23 cellular contexts compared by ENCODE assay signal in the genomic region with DNA sequence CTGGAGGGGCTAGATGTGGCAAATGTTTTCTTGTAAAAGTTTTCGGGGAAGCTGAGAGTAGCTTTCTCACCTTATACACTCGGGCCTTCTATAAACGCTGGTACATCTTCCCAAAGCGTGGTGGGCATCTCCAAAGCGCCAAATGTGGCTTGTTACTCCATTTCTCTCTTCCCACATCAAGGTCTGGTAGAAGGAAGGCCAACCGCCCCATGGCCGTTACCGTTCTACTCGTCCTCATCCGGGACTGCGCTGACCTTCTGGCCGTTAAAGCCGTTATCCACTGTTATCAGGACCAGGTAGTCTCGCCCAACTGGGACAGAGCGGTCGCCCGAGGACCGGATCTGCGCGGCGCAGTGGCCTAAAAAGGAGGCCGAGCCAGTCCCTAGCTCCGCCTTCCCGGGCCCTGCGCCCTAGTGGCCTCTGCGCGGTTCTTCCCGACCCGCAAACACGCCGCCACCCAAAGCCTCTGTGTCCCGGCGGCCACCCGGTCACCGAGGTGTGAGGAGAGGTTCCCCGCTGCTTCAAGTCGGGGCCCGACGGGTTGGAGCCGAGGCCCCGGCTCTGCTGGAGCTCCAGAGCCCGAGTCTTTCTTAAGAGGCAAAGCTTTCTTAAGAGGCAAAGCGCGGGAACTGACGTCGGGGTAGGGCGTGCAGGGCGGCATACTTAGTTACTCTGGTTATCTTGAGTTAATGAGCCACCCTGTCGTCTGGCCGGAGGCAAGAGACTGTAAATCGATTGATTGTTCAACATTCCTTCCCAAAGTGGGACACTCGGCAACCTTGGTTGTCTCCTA.
A peak's percentile ranks its signal among the peaks of the same experiment; 100 is the strongest.
DNase-seq lines count a peak whose midpoint lies in the region; ATAC-seq and TF ChIP-seq lines count a peak whose summit lies in the region.
"Had no signal": no experiment of that assay in that cellular context is flagged by ENCODE, and none has a peak within 500 bp of the region (broad histone marks: within the 10 kb centered on the region; RNA-seq: fewer than 3 reads in every experiment).

No MANE protein-coding gene starts in this region.

- H2AK5ac ChIP-seq in neuronal stem cell (ENCODE audit: low read depth, low read length) = peak overlapping the region; percentile 99

- H3K27ac ChIP-seq in HUES6 (ENCODE audit: low read depth, low read length) = no peak overlapping the region
- H3K27ac ChIP-seq in neuronal stem cell (replicated peaks; ENCODE audit: low read length) = no peak overlapping the region
- H3K27ac ChIP-seq: body of pancreas, C4-2B, uterus had no signal

- H3K9me3 ChIP-seq in HUES6 (ENCODE audit: control insufficient read depth, insufficient read depth, low read depth, low read length) (no peaks in the 10 kb centered on the region), iPS-15b (ENCODE audit: control insufficient read depth, insufficient read depth, low read length) (no peaks in the 10 kb centered on the region), neuronal stem cell (replicated peaks in 1 of 2; ENCODE audit: control insufficient read depth in 2 of 2, insufficient read depth in 1 of 2, low read depth in 1 of 2, low read length in 2 of 2) (peaks cover 0 to 3% of the 10 kb centered on the region in 2 donors)
- H3K9me3 ChIP-seq: body of pancreas, uterus had no signal

- H3K4me1 ChIP-seq in HUES6 (ENCODE audit: control insufficient read depth, insufficient read depth, low read length) (no peaks in the 10 kb centered on the region), iPS-15b (ENCODE audit: control insufficient read depth, insufficient read depth, low read length) (peaks cover 2% of the 10 kb centered on the region), neuronal stem cell (ENCODE audit: control insufficient read depth in 2 of 2, insufficient read depth in 1 of 2, low read depth in 1 of 2, low read length in 2 of 2) (peaks cover 6 to 11% of the 10 kb centered on the region in 2 donors)
- H3K4me1 ChIP-seq: body of pancreas, uterus had no signal

- CTCF ChIA-PET in HEK293T (lab: Yijun Ruan, JAX) = no interaction called here

- H2BK15ac ChIP-seq in neuronal stem cell (ENCODE audit: low read length) = peak overlapping the region; percentile 99

- peak overlapping the region; percentile 76 for H3K4ac ChIP-seq in neuronal stem cell (ENCODE audit: low read length)

- no peak overlapping the region for H4K8ac ChIP-seq in neuronal stem cell (ENCODE audit: low read depth, low read length)

- no peak overlapping the region for H4K91ac ChIP-seq in neuronal stem cell (ENCODE audit: low read depth, low read length, poor library complexity)

- peak overlapping the region; percentile 90 for H2BK12ac ChIP-seq in neuronal stem cell (ENCODE audit: low read length)

- ATAC-seq in GM21526 (IDR thresholded peaks at IDR 0.05; ENCODE audit: low FRiP score, unreplicated experiment) (no peak), GM19035 (IDR thresholded peaks at IDR 0.05; ENCODE audit: unreplicated experiment) (no peak)
- ATAC-seq: body of pancreas, esophagus mucosa, HepG2, Right ventricle myocardium inferior had no signal

- H3K4me3 ChIP-seq in HUES6 (ENCODE audit: low read depth, low read length) = peak overlapping the region; percentile 51
- H3K4me3 ChIP-seq in iPS-15b (ENCODE audit: low read depth, low read length) = peak overlapping the region; percentile 75
- no peak overlapping the region for H3K4me3 ChIP-seq in neuronal stem cell (ENCODE audit: low read length in 2 of 2)
- H3K4me3 ChIP-seq: body of pancreas, uterus had no signal

- H2BK5ac ChIP-seq in neuronal stem cell (ENCODE audit: low read length) = no peak overlapping the region

- no peak overlapping the region for H2BK120ac ChIP-seq in neuronal stem cell (ENCODE audit: low read depth, low read length)

- H3K9ac ChIP-seq in HUES6 (ENCODE audit: low read length) = no peak overlapping the region
- peak overlapping the region; percentile 73 for H3K9ac ChIP-seq in iPS-15b (ENCODE audit: low read depth, low read length)
- no peak overlapping the region for H3K9ac ChIP-seq in neuronal stem cell (ENCODE audit: low read depth, low read length, poor library complexity)

- H3K23ac ChIP-seq in neuronal stem cell (ENCODE audit: low read depth, low read length, poor library complexity) = peak overlapping the region; percentile 67

- H2AFZ ChIP-seq in neuronal stem cell (ENCODE audit: low read length) = no peak overlapping the region

- H3K36me3 ChIP-seq in HUES6 (ENCODE audit: control insufficient read depth, insufficient read depth, low read length) = no peaks in the 10 kb centered on the region
- no peaks in the 10 kb centered on the region for H3K36me3 ChIP-seq in iPS-15b (ENCODE audit: control insufficient read depth, insufficient read depth, low read length)
- H3K36me3 ChIP-seq in neuronal stem cell (replicated peaks in 1 of 2; ENCODE audit: control insufficient read depth in 2 of 2, insufficient read depth in 2 of 2, low read length in 2 of 2) = no peaks in the 10 kb centered on the region
- H3K36me3 ChIP-seq: uterus had no signal

- H3K79me1 ChIP-seq in neuronal stem cell (ENCODE audit: low read depth, low read length) = no peaks in the 10 kb centered on the region

- H3K27me3 ChIP-seq in HUES6 (ENCODE audit: control insufficient read depth, insufficient read depth, low read length) (peaks cover 5% of the 10 kb centered on the region; the same call in 1 of the 2 replicates), iPS-15b (ENCODE audit: control insufficient read depth, insufficient read depth, low read length) (peaks cover 19% of the 10 kb centered on the region), neuronal stem cell (ENCODE audit: control insufficient read depth in 3 of 3, insufficient read depth in 3 of 3, low read depth in 1 of 3, low read length in 3 of 3) (peaks cover 0 to 3% (median 0%) of the 10 kb centered on the region in 3 experiments)

- peak overlapping the region; percentile 87 for H3K18ac ChIP-seq in neuronal stem cell (ENCODE audit: low read length)

- no peak overlapping the region for H3K4me2 ChIP-seq in neuronal stem cell (ENCODE audit: insufficient read depth, low read length, poor library complexity, severe bottlenecking)

- peak overlapping the region; percentile 56 for H3K14ac ChIP-seq in neuronal stem cell (ENCODE audit: low read length)

- POLR2A ChIA-PET in HEK293T (lab: Yijun Ruan, JAX) = no interaction called here

- no CpG with 5 or more reads among the region's 52 CpGs for WGBS in neuronal stem cell (ENCODE audit: extremely low coverage in 2 of 2, insufficient read length in 2 of 2, insufficient replicate concordance in 1 of 2), 2 donors

- DNase-seq in Daoy (ENCODE audit: low read depth) (peak; percentile 37), neuronal stem cell (ENCODE audit: low spot score) (no peak), HEK293T (ENCODE audit: extremely low spot score) (no peak), glomerular visceral epithelial cell (ENCODE audit: extremely low spot score) (no peak)
- DNase-seq: activated CD4-positive, alpha-beta T cell treated with anti-CD3 and anti-CD28 coated beads, Interleukin-2, amount 50 U/mL, for 4 hours; activated effector memory CD4-positive, alpha-beta T cell treated with anti-CD3 and anti-CD28 coated beads, Interleukin-2, amount 50 U/mL, for 16 hours; body of pancreas; effector CD8-positive, alpha-beta T cell; NCI-H1092; NCI-H1930; NCI-H345; NCI-H82; nucleus accumbens; retina; uterus had no signal

TF ChIP-seq in HEK293T, 16 proteins besides CTCF, POLR2A, EP300 and RAD21:
- TF ChIP-seq CTBP1 (IDR thresholded peaks at IDR 0.05; ENCODE audit: borderline replicate concordance) = no peak
- TF ChIP-seq LEF1 (IDR thresholded peaks at IDR 0.05; ENCODE audit: borderline replicate concordance) = no peak
- TF ChIP-seq SUZ12 (IDR thresholded peaks at IDR 0.05) = no peak
- TF ChIP-seq FOXM1 (IDR thresholded peaks at IDR 0.05; ENCODE audit: borderline replicate concordance) = no peak
- no peak for TF ChIP-seq BHLHE40 (IDR thresholded peaks at IDR 0.05; ENCODE audit: borderline replicate concordance)
- no peak for TF ChIP-seq FOXK2 (IDR thresholded peaks at IDR 0.05)
- TF ChIP-seq TARDBP (IDR thresholded peaks at IDR 0.05) = no peak
- TF ChIP-seq L3MBTL2 (conservative IDR thresholded peaks at IDR 0.05) = no peak
- no peak for TF ChIP-seq PKNOX1 (IDR thresholded peaks at IDR 0.05)
- no peak for TF ChIP-seq FOXA1 (IDR thresholded peaks at IDR 0.05)
- TF ChIP-seq NFRKB (IDR thresholded peaks at IDR 0.05) = no peak
- TF ChIP-seq SP1 (IDR thresholded peaks at IDR 0.05) = no peak

Comparison
In these comparisons a context has a peak if more than half of its experiments do, and no peak if none do; other contexts are left out.
1. H3K4me3 ChIP-seq: peak in HUES6 (single experiment) and iPS-15b (single experiment); none in neuronal stem cell (0 of 2).